ENCODE assay signal across 8 cellular contexts in genomic region chr11:115501895-115502589, GRCh38. TPM values are rescaled to one million over a fixed set of nuclear protein-coding genes. Genes with fewer than 3 reads are reported as not detected.
A peak's percentile ranks its signal among the peaks of the same experiment; 100 is the strongest.
DNase-seq lines count a peak whose midpoint lies in the region; ATAC-seq and TF ChIP-seq lines count a peak whose summit lies in the region.

No MANE protein-coding gene starts in this region.

- H3K9me3 ChIP-seq in gastroesophageal sphincter, result no peaks in the 10 kb centered on the region
- no peaks in the 10 kb centered on the region for H3K9me3 ChIP-seq in smooth muscle cell (replicated peaks; ENCODE audit: low read depth)

- peak overlapping the region; percentile 90 for H3K4me2 ChIP-seq in smooth muscle cell

- ATAC-seq in gastroesophageal sphincter (no peak), GM19452 (IDR thresholded peaks at IDR 0.05; ENCODE audit: unreplicated experiment) (no peak), T-cell (replicated peaks in 1 of 4) (no peak)

- no peak overlapping the region for H3K4me3 Mint-ChIP-seq in activated CD4-positive, alpha-beta memory T cell treated with anti-CD3 and anti-CD28 coated beads for 36 hours
- no peak overlapping the region for H3K4me3 Mint-ChIP-seq in activated CD4-positive, alpha-beta memory T cell treated with anti-CD3 and anti-CD28 coated beads, Interleukin-2, amount 10 ng/mL, durations not matched to agents 7 days and 5 days
- H3K4me3 Mint-ChIP-seq in T-cell, result no peak overlapping the region

- H3F3A ChIP-seq in smooth muscle cell (ENCODE audit: low read depth), result peaks cover 5% of the 10 kb centered on the region

- peaks cover 26% of the 10 kb centered on the region for H3K27me3 Mint-ChIP-seq in activated CD4-positive, alpha-beta memory T cell treated with anti-CD3 and anti-CD28 coated beads for 36 hours
- peaks cover 25% of the 10 kb centered on the region for H3K27me3 Mint-ChIP-seq in activated CD4-positive, alpha-beta memory T cell treated with anti-CD3 and anti-CD28 coated beads, Interleukin-2, amount 10 ng/mL, durations not matched to agents 7 days and 5 days
- H3K27me3 Mint-ChIP-seq in T-cell, result peaks cover 24 to 31% of the 10 kb centered on the region in 2 donors

- TF ChIP-seq EP300 in gastroesophageal sphincter (IDR thresholded peaks at IDR 0.05), result no peak

- H4K20me1 ChIP-seq in smooth muscle cell (ENCODE audit: low read depth), result peaks cover 70% of the 10 kb centered on the region

- H3K4me3 ChIP-seq in gastroesophageal sphincter, result peak overlapping the region; percentile 58 to 79
- peak overlapping the region; percentile 81 for H3K4me3 ChIP-seq in smooth muscle cell

- H3K27me3 ChIP-seq in gastroesophageal sphincter, result peaks cover 27% of the 10 kb centered on the region
- peaks cover 17% of the 10 kb centered on the region for H3K27me3 ChIP-seq in smooth muscle cell (ENCODE audit: low read depth)

- peak overlapping the region; percentile 49 for H2AFZ ChIP-seq in smooth muscle cell (ENCODE audit: low read depth)

- H3K4me1 ChIP-seq in gastroesophageal sphincter, result peaks cover 0 to 45% (median 5%) of the 10 kb centered on the region in 3 donors
- H3K4me1 ChIP-seq in smooth muscle cell (ENCODE audit: low read depth), result peaks cover 35% of the 10 kb centered on the region

- TF ChIP-seq CTCF in gastroesophageal sphincter (IDR thresholded peaks at IDR 0.05) (no peak), smooth muscle cell (IDR thresholded peaks at IDR 0.05; ENCODE audit: borderline replicate concordance, insufficient read depth, poor library complexity, severe bottlenecking) (no peak)

- H3K4me1 Mint-ChIP-seq in activated CD4-positive, alpha-beta memory T cell treated with anti-CD3 and anti-CD28 coated beads for 36 hours (ENCODE audit: low read depth), result peaks cover 10% of the 10 kb centered on the region
- peaks cover 7% of the 10 kb centered on the region for H3K4me1 Mint-ChIP-seq in activated CD4-positive, alpha-beta memory T cell treated with anti-CD3 and anti-CD28 coated beads, Interleukin-2, amount 10 ng/mL, durations not matched to agents 7 days and 5 days
- peaks cover 13 to 15% (median 14%) of the 10 kb centered on the region in 3 donors for H3K4me1 Mint-ChIP-seq in T-cell

- intact Hi-C loops in activated CD4-positive, alpha-beta memory T cell treated with anti-CD3 and anti-CD28 coated beads for 36 hours (cut with micrococcal nuclease), result loop anchor here (1.0 to 5.0 kb wide), 3 partner anchors 83 to 280 kb away; no protein-coding TSS in a partner anchor

- no peak for TF ChIP-seq POLR2A in gastroesophageal sphincter (IDR thresholded peaks at IDR 0.05)

- H3K27ac ChIP-seq in gastroesophageal sphincter (peak overlapping the region in 1 of 4 donors; percentile 87), smooth muscle cell (ENCODE audit: low read depth) (no peak overlapping the region)

- 10 to 19% methylated on average over 19 to 21 of the region's 22 CpGs for WGBS in gastroesophageal sphincter (ENCODE audit: low coverage in 1 of 2), 2 donors
- WGBS in smooth muscle cell (ENCODE audit: low lambda C conversion rate), result 2% methylated on average over 22 of the region's 22 CpGs

- H3K36me3 Mint-ChIP-seq in activated CD4-positive, alpha-beta memory T cell treated with anti-CD3 and anti-CD28 coated beads for 36 hours, result peaks cover 2% of the 10 kb centered on the region
- H3K36me3 Mint-ChIP-seq in activated CD4-positive, alpha-beta memory T cell treated with anti-CD3 and anti-CD28 coated beads, Interleukin-2, amount 10 ng/mL, durations not matched to agents 7 days and 5 days (ENCODE audit: low read depth), result peaks cover 3% of the 10 kb centered on the region
- no peaks in the 10 kb centered on the region for H3K36me3 Mint-ChIP-seq in T-cell

- H3K36me3 ChIP-seq in gastroesophageal sphincter (no peaks in the 10 kb centered on the region), smooth muscle cell (ENCODE audit: low read depth) (no peaks in the 10 kb centered on the region)

- POLR2A ChIA-PET in activated CD4-positive, alpha-beta memory T cell treated with anti-CD3 and anti-CD28 coated beads for 36 hours (lab: Charles Lee), result no interaction called here
- POLR2A ChIA-PET in activated CD4-positive, alpha-beta memory T cell treated with anti-CD3 and anti-CD28 coated beads, Interleukin-2, amount 10 ng/mL, durations not matched to agents 7 days and 5 days (lab: Charles Lee), result no interaction called here
- POLR2A ChIA-PET in T-cell (lab: Charles Lee), result interaction anchor here in 1 of 2 donors (0.6 kb wide), 1 partner anchor 197 kb away, joined by 3 read pairs; no protein-coding TSS in a partner anchor

- peaks cover 63% of the 10 kb centered on the region for H3K79me2 ChIP-seq in smooth muscle cell (ENCODE audit: low read depth)

- H3K9ac ChIP-seq in smooth muscle cell (ENCODE audit: low read depth), result peak overlapping the region; percentile 49

- no peak overlapping the region for H3K27ac Mint-ChIP-seq in activated CD4-positive, alpha-beta memory T cell treated with anti-CD3 and anti-CD28 coated beads for 36 hours
- no peak overlapping the region for H3K27ac Mint-ChIP-seq in activated CD4-positive, alpha-beta memory T cell treated with anti-CD3 and anti-CD28 coated beads, Interleukin-2, amount 10 ng/mL, durations not matched to agents 7 days and 5 days
- H3K27ac Mint-ChIP-seq in T-cell, result no peak overlapping the region

- CTCF ChIA-PET in activated CD4-positive, alpha-beta memory T cell treated with anti-CD3 and anti-CD28 coated beads for 36 hours (lab: Charles Lee), result no interaction called here
- CTCF ChIA-PET in activated CD4-positive, alpha-beta memory T cell treated with anti-CD3 and anti-CD28 coated beads, Interleukin-2, amount 10 ng/mL, durations not matched to agents 7 days and 5 days (lab: Charles Lee), result interaction anchor here (0.7 kb wide), 1 partner anchor 502 kb away, joined by 4 read pairs; no protein-coding TSS in a partner anchor
- CTCF ChIA-PET in T-cell (lab: Charles Lee), result no interaction called here

- no peaks in the 10 kb centered on the region for H3K9me3 Mint-ChIP-seq in activated CD4-positive, alpha-beta memory T cell treated with anti-CD3 and anti-CD28 coated beads for 36 hours
- no peaks in the 10 kb centered on the region for H3K9me3 Mint-ChIP-seq in activated CD4-positive, alpha-beta memory T cell treated with anti-CD3 and anti-CD28 coated beads, Interleukin-2, amount 10 ng/mL, durations not matched to agents 7 days and 5 days
- no peaks in the 10 kb centered on the region for H3K9me3 Mint-ChIP-seq in T-cell

- DNase-seq in activated CD4-positive, alpha-beta memory T cell treated with anti-CD3 and anti-CD28 coated beads for 36 hours, result peak; percentile 41
- DNase-seq in activated CD4-positive, alpha-beta memory T cell treated with anti-CD3 and anti-CD28 coated beads, Interleukin-2, amount 10 ng/mL, durations not matched to agents 7 days and 5 days, result no peak
- peak; percentile 60 for DNase-seq in NCI-H345 treated with DMSO at 0.1 percent for 48 hours (lab: John Stamatoyannopoulos, UW; ENCODE audit: unreplicated experiment)
- DNase-seq in smooth muscle cell (lab: John Stamatoyannopoulos, UW; ENCODE audit: unreplicated experiment), result no peak
- no peak for DNase-seq in cortex of kidney (lab: John Stamatoyannopoulos, UW)
- no peak for DNase-seq in T-cell

RNA-seq across cellular contexts. Expression of gene CADM1, which starts 2.2 kb away (rescaled TPM):
- 1 to 10 TPM in 1 of 2 experiments, under 1 TPM in 1; 0.95 to 1.5 TPM for total RNA-seq in activated CD4-positive, alpha-beta memory T cell treated with anti-CD3 and anti-CD28 coated beads for 36 hours
- 1 to 10 TPM; 1.7 to 2.5 TPM for total RNA-seq in activated CD4-positive, alpha-beta memory T cell treated with anti-CD3 and anti-CD28 coated beads, Interleukin-2, amount 10 ng/mL, durations not matched to agents 7 days and 5 days
- total RNA-seq in gastroesophageal sphincter (10 to 100 TPM; 10.4 to 23.5 (median 17.1) TPM), smooth muscle cell (161 and 167 TPM in 2 replicates), T-cell (1 to 10 TPM; 2.1 to 6.7 (median 3.1) TPM)
- 158 and 161 TPM in 2 replicates for polyA plus RNA-seq in smooth muscle cell

Comparison
In these comparisons a context has a peak if more than half of its experiments do, and no peak if none do; other contexts are left out.
1. DNase-seq: peak in activated CD4-positive, alpha-beta memory T cell treated with anti-CD3 and anti-CD28 coated beads for 36 hours (single experiment) and NCI-H345 treated with DMSO at 0.1 percent for 48 hours (single experiment); none in activated CD4-positive, alpha-beta memory T cell treated with anti-CD3 and anti-CD28 coated beads, Interleukin-2, amount 10 ng/mL, durations not matched to agents 7 days and 5 days (single experiment), smooth muscle cell (single experiment), cortex of kidney (single experiment) and T-cell (0 of 34).